In genomic region chr16:4337540-4338088, GRCh38 we compare ENCODE assay signal across 21 cellular contexts. TPM values are rescaled to one million over a fixed set of nuclear protein-coding genes. Genes with fewer than 3 reads are reported as not detected.
"Had no signal": no experiment of that assay in that cellular context is flagged by ENCODE, and none has a peak within 500 bp of the region (broad histone marks: within the 10 kb centered on the region; RNA-seq: fewer than 3 reads in every experiment).

No MANE protein-coding gene starts in this region.

- H3K27ac ChIP-seq: esophagus squamous epithelium had no signal

- H3K36me3 Mint-ChIP-seq: immature natural killer cell; natural killer cell treated with Interleukin-12 subunit alpha and Interleukin-12 subunit beta and Interleukin-15 and Interleukin-18, amount 100 ng/mL, for 72 hours had no signal

- ATAC-seq: natural killer cell treated with Interleukin-12 subunit alpha and Interleukin-12 subunit beta and Interleukin-15 and Interleukin-18, amount 100 ng/mL, for 72 hours had no signal

- H3K27ac Mint-ChIP-seq: activated B cell treated with CpG ODN at 0.5 μM for 24 hours; activated CD4-positive, alpha-beta memory T cell treated with anti-CD3 and anti-CD28 coated beads, Interleukin-2, amount 10 ng/mL, durations not matched to agents 7 days and 5 days; activated naive CD8-positive, alpha-beta T cell treated with anti-CD3 and anti-CD28 coated beads, Interleukin-2, amount 10 ng/mL, durations not matched to agents 7 days and 5 days; activated T-helper 2 cell treated with anti-CD3 and anti-CD28 coated beads, Interferon-gamma antibody, Interleukin-2, Interleukin-4, amounts not matched to agents 10 μg/mL and 5 μg/mL and 100 μg/mL, durations not matched to agents 14 hours and 24 hours and 36 hours; immature natural killer cell; natural killer cell treated with Interleukin-12 subunit alpha and Interleukin-12 subunit beta and Interleukin-15 and Interleukin-18, amount 100 ng/mL, for 72 hours had no signal

- H3K4me1 Mint-ChIP-seq: activated B cell treated with CpG ODN at 0.5 μM for 24 hours; activated CD4-positive, alpha-beta memory T cell treated with anti-CD3 and anti-CD28 coated beads, Interleukin-2, amount 10 ng/mL, durations not matched to agents 7 days and 5 days; activated naive CD8-positive, alpha-beta T cell treated with anti-CD3 and anti-CD28 coated beads, Interleukin-2, amount 10 ng/mL, durations not matched to agents 7 days and 5 days; immature natural killer cell had no signal

- H3K4me3 Mint-ChIP-seq: activated B cell treated with CpG ODN at 0.5 μM for 24 hours; activated CD4-positive, alpha-beta memory T cell treated with anti-CD3 and anti-CD28 coated beads, Interleukin-2, amount 10 ng/mL, durations not matched to agents 7 days and 5 days; activated naive CD8-positive, alpha-beta T cell treated with anti-CD3 and anti-CD28 coated beads, Interleukin-2, amount 10 ng/mL, durations not matched to agents 7 days and 5 days; immature natural killer cell; natural killer cell treated with Interleukin-12 subunit alpha and Interleukin-12 subunit beta and Interleukin-15 and Interleukin-18, amount 100 ng/mL, for 72 hours had no signal

- H3K27me3 Mint-ChIP-seq: activated B cell treated with CpG ODN at 0.5 μM for 24 hours; activated naive CD8-positive, alpha-beta T cell treated with anti-CD3 and anti-CD28 coated beads, Interleukin-2, amount 10 ng/mL, durations not matched to agents 7 days and 5 days; natural killer cell treated with Interleukin-12 subunit alpha and Interleukin-12 subunit beta and Interleukin-15 and Interleukin-18, amount 100 ng/mL, for 72 hours had no signal

- H3K4me3 ChIP-seq: esophagus squamous epithelium, tibial artery had no signal

- H3K27me3 ChIP-seq: esophagus squamous epithelium, tibial artery had no signal

- DNase-seq: activated B cell treated with CpG ODN at 0.5 μM for 24 hours; activated CD4-positive, alpha-beta memory T cell treated with anti-CD3 and anti-CD28 coated beads, Interleukin-2, amount 10 ng/mL, durations not matched to agents 7 days and 5 days; activated CD4-positive, alpha-beta T cell treated with anti-CD3 and anti-CD28 coated beads for 48 hours; activated naive CD4-positive, alpha-beta T cell treated with Interleukin-2 at 50 U/mL for 16 hours; activated naive CD8-positive, alpha-beta T cell treated with anti-CD3 and anti-CD28 coated beads, Interleukin-2, amount 10 ng/mL, durations not matched to agents 7 days and 5 days; activated T-cell treated with anti-CD3 and anti-CD28 coated beads, Interleukin-2, amount 50 U/mL, for 1 hour; amygdala; dermis blood vessel endothelial cell; effector memory CD4-positive, alpha-beta T cell; esophagus squamous epithelium; immature natural killer cell; kidney glomerular epithelial cell; retina; stimulated activated CD4-positive, alpha-beta T cell treated with anti-CD3 and anti-CD28 coated beads, Interleukin-12 subunit alpha, Interleukin-12 subunit beta, amount 100 ng/mL, for 4 hours; stimulated activated CD4-positive, alpha-beta T cell treated with anti-CD3 and anti-CD28 coated beads, Interleukin-1b, Interleukin-23, amount 100 ng/mL, for 48 hours; stimulated activated CD8-positive, alpha-beta memory T cell treated with anti-CD3 and anti-CD28 coated beads, Interleukin-4, amount 100 ng/mL, for 48 hours; stimulated activated naive CD4-positive, alpha-beta T cell had no signal

- H3K9me3 Mint-ChIP-seq: activated B cell treated with CpG ODN at 0.5 μM for 24 hours; activated CD4-positive, alpha-beta memory T cell treated with anti-CD3 and anti-CD28 coated beads, Interleukin-2, amount 10 ng/mL, durations not matched to agents 7 days and 5 days; activated naive CD8-positive, alpha-beta T cell treated with anti-CD3 and anti-CD28 coated beads, Interleukin-2, amount 10 ng/mL, durations not matched to agents 7 days and 5 days; activated T-helper 2 cell treated with anti-CD3 and anti-CD28 coated beads, Interferon-gamma antibody, Interleukin-2, Interleukin-4, amounts not matched to agents 10 μg/mL and 5 μg/mL and 100 μg/mL, durations not matched to agents 14 hours and 24 hours and 36 hours; immature natural killer cell; natural killer cell treated with Interleukin-12 subunit alpha and Interleukin-12 subunit beta and Interleukin-15 and Interleukin-18, amount 100 ng/mL, for 72 hours had no signal

- H3K9me3 ChIP-seq: esophagus squamous epithelium, tibial artery had no signal

RNA-seq across cellular contexts. Expression of gene GLIS2, which starts 21.7 kb away (rescaled TPM):
- total RNA-seq: activated B cell treated with CpG ODN at 0.5 μM for 24 hours had no signal
- polyA plus RNA-seq: immature natural killer cell had no signal

RNA-seq across cellular contexts. Expression of gene VASN, which starts 34.0 kb away (rescaled TPM):
- total RNA-seq: activated T-helper 2 cell treated with anti-CD3 and anti-CD28 coated beads, Interferon-gamma antibody, Interleukin-2, Interleukin-4, amounts not matched to agents 10 μg/mL and 5 μg/mL and 100 μg/mL, durations not matched to agents 14 hours and 24 hours and 36 hours; T-helper 2 cell treated with Interferon-gamma antibody and Interleukin-4, amounts not matched to agents 100 ng/mL and 5 ng/mL, for 36 hours had no signal
